Comparison of ENCODE assay signal across 14 cellular contexts in genomic region chr7:149692557-149692982, GRCh38.
A peak's percentile ranks its signal among the peaks of the same experiment; 100 is the strongest.
DNase-seq lines count a peak whose midpoint lies in the region; ATAC-seq and TF ChIP-seq lines count a peak whose summit lies in the region.
"Had no signal": no experiment of that assay in that cellular context is flagged by ENCODE, and none has a peak within 500 bp of the region (broad histone marks: within the 10 kb centered on the region; RNA-seq: fewer than 3 reads in every experiment).

No MANE protein-coding gene starts in this region.

- no peak overlapping the region for H3K27ac ChIP-seq in HUES48 (ENCODE audit: low read depth, low read length)
- no peak overlapping the region for H3K27ac ChIP-seq in vagina
- H3K27ac ChIP-seq: thoracic aorta had no signal

- DNase-seq in cardiac fibroblast (ENCODE audit: low read depth in 2 of 2), result no peak
- no peak for DNase-seq in skeletal muscle cell (ENCODE audit: low read depth)
- no peak for DNase-seq in AG20443 (ENCODE audit: low spot score)
- DNase-seq in vagina (ENCODE audit: extremely low spot score in 2 of 2), result no peak
- DNase-seq: activated naive CD4-positive, alpha-beta T cell treated with anti-CD3 and anti-CD28 coated beads, Interleukin-2, amount 10 ng/mL, durations not matched to agents 7 days and 5 days; COR-L47; NCI-H1417; NK-92 treated with Interleukin-12 subunit alpha and Interleukin-12 subunit beta, amount 100 ng/mL, for 24 hours; SW 1271 had no signal

- H3K4me3 ChIP-seq in HUES48 (ENCODE audit: low read depth, low read length) (peak overlapping the region; percentile 75), cardiac fibroblast (replicated peaks in 1 of 2; ENCODE audit: low read depth in 2 of 2, low read length in 2 of 2) (peak overlapping the region; percentile 17 to 38), iPS-18c (ENCODE audit: insufficient read depth, low read depth, low read length) (peak overlapping the region; percentile 66), skeletal muscle cell (ENCODE audit: low read depth, low read length) (peak overlapping the region; percentile 38), vagina (no peak overlapping the region)
- H3K4me3 ChIP-seq: thoracic aorta had no signal

- peak overlapping the region; percentile 26; the same call in 1 of the 2 replicates for H3K9ac ChIP-seq in HUES48 (ENCODE audit: low read depth, low read length)

- H3K4me1 ChIP-seq in HUES48 (ENCODE audit: control insufficient read depth, insufficient read depth, low read length), result peaks cover 7% of the 10 kb centered on the region
- peaks cover 6% of the 10 kb centered on the region for H3K4me1 ChIP-seq in vagina

- TF ChIP-seq POLR2A in vagina (IDR thresholded peaks at IDR 0.05), result no peak

- H3K36me3 ChIP-seq in HUES48 (ENCODE audit: control insufficient read depth, insufficient read depth, low read length), result no peaks in the 10 kb centered on the region
- no peaks in the 10 kb centered on the region for H3K36me3 ChIP-seq in vagina
- H3K36me3 ChIP-seq: thoracic aorta had no signal

- H3K9me3 ChIP-seq in HUES48 (ENCODE audit: control insufficient read depth, insufficient read depth, low read length) (no peaks in the 10 kb centered on the region; the same call in 1 of the 2 replicates), iPS-18c (ENCODE audit: control insufficient read depth, insufficient read depth, low read length) (no peaks in the 10 kb centered on the region), vagina (no peaks in the 10 kb centered on the region)
- H3K9me3 ChIP-seq: thoracic aorta had no signal

- H3K27me3 ChIP-seq in HUES48 (ENCODE audit: control insufficient read depth, insufficient read depth, low read length) (peaks cover 7% of the 10 kb centered on the region; the same call in 1 of the 2 replicates), vagina (peaks cover 6% of the 10 kb centered on the region)

- intact Hi-C loops in vagina (cut with DNase I), result no loop called here

- no peak for TF ChIP-seq CTCF in cardiac fibroblast (IDR thresholded peaks at IDR 0.05; ENCODE audit: low read depth, low read length)
- no peak for TF ChIP-seq CTCF in vagina (IDR thresholded peaks at IDR 0.05)

- ATAC-seq in GM19455 (IDR thresholded peaks at IDR 0.05; ENCODE audit: unreplicated experiment), result no peak
- ATAC-seq in HG03139 (IDR thresholded peaks at IDR 0.05; ENCODE audit: unreplicated experiment), result no peak

Comparison
In these comparisons a context has a peak if more than half of its experiments do, and no peak if none do; other contexts are left out.
1. H3K4me3 ChIP-seq: peak in HUES48 (single experiment), cardiac fibroblast (2 of 2), iPS-18c (single experiment) and skeletal muscle cell (single experiment); none in vagina (0 of 2).